In the genomic region with DNA sequence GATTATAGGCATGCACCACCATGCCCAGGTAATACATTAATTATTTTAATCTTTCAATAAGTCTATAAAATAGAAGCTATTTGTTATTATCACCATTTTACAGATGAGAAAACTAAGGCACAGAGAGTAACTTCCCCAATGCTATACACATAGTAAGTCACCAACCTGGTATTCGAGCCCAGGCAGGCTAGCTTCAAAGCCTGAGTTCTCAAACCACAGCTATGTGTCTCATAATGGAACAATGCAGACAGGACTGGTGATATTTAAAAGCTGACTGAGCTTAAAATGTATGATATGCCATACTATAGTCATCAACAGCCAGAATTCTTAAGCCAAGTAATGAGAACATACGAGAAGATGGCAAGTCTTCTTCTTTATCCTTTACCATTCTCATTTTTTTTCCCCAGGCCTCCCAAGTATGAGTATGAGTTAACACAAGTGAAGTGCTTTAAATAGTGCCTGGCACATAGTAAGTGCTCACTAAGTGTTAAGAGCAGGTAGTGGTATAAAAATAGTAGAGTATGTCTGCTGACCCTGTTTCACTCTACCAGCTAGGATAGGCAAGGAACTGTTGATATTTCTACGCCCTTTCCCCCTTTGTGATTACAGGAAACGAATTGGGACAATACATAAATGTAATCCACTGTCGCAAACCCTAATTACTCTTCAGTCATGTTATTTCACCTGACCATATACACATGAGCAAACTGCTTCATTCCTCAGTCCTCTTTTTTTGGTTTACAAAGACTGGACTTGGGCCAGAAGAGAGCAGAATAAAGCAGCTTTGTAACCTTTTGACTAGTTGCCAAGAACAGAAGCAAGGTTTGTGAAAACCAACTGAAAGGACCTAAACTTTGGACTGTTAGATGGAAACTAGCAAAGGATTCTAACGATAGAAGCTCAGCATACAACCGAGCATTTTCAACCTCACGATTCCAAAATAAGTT, we compare ENCODE assay signal across 13 cellular contexts. TPM values are rescaled to one million over a fixed set of nuclear protein-coding genes. Genes with fewer than 3 reads are reported as not detected.
A peak's percentile ranks its signal among the peaks of the same experiment; 100 is the strongest.
DNase-seq lines count a peak whose midpoint lies in the region; ATAC-seq and TF ChIP-seq lines count a peak whose summit lies in the region.
"Had no signal": no experiment of that assay in that cellular context is flagged by ENCODE, and none has a peak within 500 bp of the region (broad histone marks: within the 10 kb centered on the region; RNA-seq: fewer than 3 reads in every experiment).

No MANE protein-coding gene starts in this region.

- DNase-seq in ELR (ENCODE audit: low read depth) (peak; percentile 85), fibroblast of the aortic adventitia (ENCODE audit: low read depth) (peak; percentile 62), osteoblast (ENCODE audit: insufficient read length, low spot score, missing footprints) (peak; percentile 66), hepatic stellate cell (ENCODE audit: low spot score) (no peak), NCI-H748 (lab: John Stamatoyannopoulos, UW; ENCODE audit: unreplicated experiment) (no peak)
- DNase-seq: activated CD4-positive, alpha-beta T cell treated with anti-CD3 and anti-CD28 coated beads for 4 hours; activated naive CD8-positive, alpha-beta T cell treated with anti-CD3 and anti-CD28 coated beads, Interleukin-2, amount 10 ng/mL, durations not matched to agents 7 days and 5 days; COR-L47; KBM-7; posterior cingulate gyrus had no signal

- H3K36me3 ChIP-seq in osteoblast (ENCODE audit: insufficient read depth, low read length): peaks cover 5% of the 10 kb centered on the region

- H3K9me3 ChIP-seq in osteoblast (ENCODE audit: low read depth, low read length): no peaks in the 10 kb centered on the region

- ATAC-seq in SK-N-SH treated with all-trans-retinoic acid at 6 μM for 48 hours: peak; percentile 69
- no peak for ATAC-seq in HG02588 (IDR thresholded peaks at IDR 0.05; ENCODE audit: unreplicated experiment)
- ATAC-seq in HG03521 (IDR thresholded peaks at IDR 0.05; ENCODE audit: unreplicated experiment): no peak

- no peak overlapping the region for H2AFZ ChIP-seq in osteoblast (ENCODE audit: low read length)

- TF ChIP-seq CTCF in fibroblast of the aortic adventitia (IDR thresholded peaks at IDR 0.05; ENCODE audit: insufficient read depth, low read length): no peak
- no peak for TF ChIP-seq CTCF in osteoblast (IDR thresholded peaks at IDR 0.05; ENCODE audit: extremely low read depth, low read depth, low read length)

- H3K4me3 ChIP-seq in fibroblast of the aortic adventitia (ENCODE audit: low read depth, low read length) (no peak overlapping the region), osteoblast (ENCODE audit: insufficient read depth, low read length) (no peak overlapping the region)

- no peaks in the 10 kb centered on the region for H3K27me3 ChIP-seq in osteoblast (ENCODE audit: insufficient read depth, low read length)

- peaks cover 77% of the 10 kb centered on the region for H3K79me2 ChIP-seq in osteoblast (ENCODE audit: insufficient read depth, low read length)

- no peaks in the 10 kb centered on the region for H4K20me1 ChIP-seq in osteoblast (ENCODE audit: insufficient read depth, low read length)

- H3K27ac ChIP-seq in osteoblast (ENCODE audit: low read depth, low read length): peak overlapping the region; percentile 60

- H3K4me1 ChIP-seq in osteoblast (ENCODE audit: insufficient read depth, low read length): peaks cover 12% of the 10 kb centered on the region

- no peak overlapping the region for H3K4me2 ChIP-seq in osteoblast (ENCODE audit: insufficient read depth, low read length)

TF ChIP-seq in SK-N-SH treated with all-trans-retinoic acid at 6 μM for 48 hours, 23 proteins besides CTCF, POLR2A, EP300 and RAD21:
- TF ChIP-seq ZNF70 (CRISPR knock-in tag; IDR thresholded peaks at IDR 0.05) (no peak), ZNF565 (CRISPR knock-in tag; conservative IDR thresholded peaks at IDR 0.05; ENCODE audit: low read depth) (no peak), PPARA (CRISPR knock-in tag; IDR thresholded peaks at IDR 0.05; ENCODE audit: borderline replicate concordance) (no peak), GLIS3 (CRISPR knock-in tag; IDR thresholded peaks at IDR 0.05) (no peak)

RNA-seq across cellular contexts. Expression of a gene that starts 9.5 kb away (rescaled TPM):
- total RNA-seq in fibroblast of the aortic adventitia (ENCODE audit: low replicate concordance) (12.3 and 21.9 TPM in 2 replicates), osteoblast (10.9 and 13.3 TPM in 2 replicates)

Comparison
In these comparisons a context has a peak if more than half of its experiments do, and no peak if none do; other contexts are left out.
1. DNase-seq: peak in ELR (single experiment), fibroblast of the aortic adventitia (single experiment) and osteoblast (single experiment); none in hepatic stellate cell (single experiment) and NCI-H748 (single experiment).